18 cellular contexts compared by ENCODE assay signal in genomic region chr19:32165176-32165575, GRCh38.
"Had no signal": no experiment of that assay in that cellular context is flagged by ENCODE, and none has a peak within 500 bp of the region (broad histone marks: within the 10 kb centered on the region; RNA-seq: fewer than 3 reads in every experiment).

No MANE protein-coding gene starts in this region.

- H3K9me3 Mint-ChIP-seq: central memory CD8-positive, alpha-beta T cell; nephron; stimulated activated effector memory CD8-positive, alpha-beta T cell treated with anti-CD3 and anti-CD28 coated beads, Interleukin-12 subunit alpha, Interleukin-12 subunit beta, amount 100 ng/mL, for 72 hours had no signal

- H3K4me3 ChIP-seq: dorsolateral prefrontal cortex, prostate gland, sigmoid colon, stomach, thyroid gland had no signal

- H3K36me3 ChIP-seq: prostate gland, sigmoid colon, stomach, thyroid gland had no signal

- H3K27ac Mint-ChIP-seq: naive thymus-derived CD4-positive, alpha-beta T cell; nephron; stimulated activated effector memory CD8-positive, alpha-beta T cell treated with anti-CD3 and anti-CD28 coated beads, Interleukin-12 subunit alpha, Interleukin-12 subunit beta, amount 100 ng/mL, for 72 hours had no signal

- H3K27ac ChIP-seq: dorsolateral prefrontal cortex, prostate gland, sigmoid colon, stomach, thyroid gland had no signal

- DNase-seq: dorsolateral prefrontal cortex; effector CD4-positive, alpha-beta T cell; mesenchymal stem cell; midbrain; naive thymus-derived CD4-positive, alpha-beta T cell; occipital lobe; right cardiac atrium; sigmoid colon; stimulated activated CD4-positive, alpha-beta T cell treated with anti-CD3 and anti-CD28 coated beads, Interleukin-2, amount 100 ng/mL, for 24 hours; stimulated activated CD4-positive, alpha-beta T cell treated with anti-CD3 and anti-CD28 coated beads, Interleukin-4, amount 100 ng/mL, for 24 hours; stimulated activated naive CD4-positive, alpha-beta T cell treated with Interleukin-2 at 50 U/mL for 16 hours; stomach; thyroid gland; trophoblast cell had no signal

- H3K36me3 Mint-ChIP-seq: naive thymus-derived CD4-positive, alpha-beta T cell; stimulated activated effector memory CD8-positive, alpha-beta T cell treated with anti-CD3 and anti-CD28 coated beads, Interleukin-12 subunit alpha, Interleukin-12 subunit beta, amount 100 ng/mL, for 72 hours had no signal

- H3K27me3 ChIP-seq: sigmoid colon, thyroid gland had no signal

- H3K4me1 ChIP-seq: prostate gland, sigmoid colon, stomach, thyroid gland had no signal

- ATAC-seq: naive thymus-derived CD4-positive, alpha-beta T cell; right cardiac atrium; stimulated activated effector memory CD8-positive, alpha-beta T cell treated with anti-CD3 and anti-CD28 coated beads, Interleukin-12 subunit alpha, Interleukin-12 subunit beta, amount 100 ng/mL, for 72 hours had no signal

- H3K4me3 Mint-ChIP-seq: central memory CD8-positive, alpha-beta T cell; naive thymus-derived CD4-positive, alpha-beta T cell; nephron; stimulated activated effector memory CD8-positive, alpha-beta T cell treated with anti-CD3 and anti-CD28 coated beads, Interleukin-12 subunit alpha, Interleukin-12 subunit beta, amount 100 ng/mL, for 72 hours had no signal

- H3K9me3 ChIP-seq: prostate gland, sigmoid colon, stomach, thyroid gland had no signal

- H3K4me1 Mint-ChIP-seq: central memory CD8-positive, alpha-beta T cell; naive thymus-derived CD4-positive, alpha-beta T cell; nephron; stimulated activated effector memory CD8-positive, alpha-beta T cell treated with anti-CD3 and anti-CD28 coated beads, Interleukin-12 subunit alpha, Interleukin-12 subunit beta, amount 100 ng/mL, for 72 hours had no signal
